In the genomic region with DNA sequence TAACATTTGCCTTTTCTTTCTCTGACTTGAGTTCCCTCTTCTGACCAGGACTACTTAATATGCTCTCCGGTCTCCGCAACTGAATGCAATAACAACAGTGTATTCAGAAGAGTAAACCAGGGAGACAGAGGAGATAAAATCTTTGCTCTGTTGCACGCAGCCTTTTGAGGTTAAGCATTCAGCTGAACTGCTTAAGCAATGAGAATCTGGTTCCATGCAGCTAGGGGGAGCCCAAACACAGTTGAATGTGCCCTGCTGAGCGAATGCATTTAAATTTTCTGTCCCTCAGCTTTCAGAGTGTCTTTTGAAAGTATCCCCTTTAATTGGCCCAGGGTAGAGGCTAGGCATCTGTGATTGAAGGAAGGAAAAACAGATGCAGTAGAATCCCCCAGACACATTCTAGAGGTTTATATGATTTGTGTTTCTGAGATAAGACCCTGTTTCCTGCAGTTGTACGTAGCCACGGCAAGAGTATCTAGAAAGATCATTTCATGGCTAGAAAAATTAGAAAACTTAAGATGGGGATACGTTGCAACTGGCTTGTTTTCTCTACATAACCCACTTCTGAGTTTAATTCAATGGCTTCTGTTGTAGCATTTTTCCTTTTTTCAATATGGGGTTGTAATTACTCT, we compare ENCODE assay signal across 8 cellular contexts.
DNase-seq lines count a peak whose midpoint lies in the region; ATAC-seq and TF ChIP-seq lines count a peak whose summit lies in the region.

No MANE protein-coding gene starts in this region.

- no peaks in the 10 kb centered on the region for H3F3A ChIP-seq in PC-3 (ENCODE audit: low read length, unreplicated experiment)

- CTCF ChIA-PET in activated naive CD4-positive, alpha-beta T cell treated with anti-CD3 and anti-CD28 coated beads for 36 hours (lab: Charles Lee): interaction anchor here (0.6 kb wide), 1 partner anchor 542 kb away, joined by 3 read pairs; no protein-coding TSS in a partner anchor
- CTCF ChIA-PET in PC-3 (lab: Charles Lee): no interaction called here

- H3K4me1 Mint-ChIP-seq in activated naive CD4-positive, alpha-beta T cell treated with anti-CD3 and anti-CD28 coated beads for 36 hours (ENCODE audit: low read depth): no peaks in the 10 kb centered on the region

- no peak overlapping the region for H3K9ac ChIP-seq in KMS-11
- H3K9ac ChIP-seq in PC-3 (ENCODE audit: low read length): no peak overlapping the region

- peak; percentile 56 for DNase-seq in activated naive CD4-positive, alpha-beta T cell treated with anti-CD3 and anti-CD28 coated beads for 36 hours
- no peak for DNase-seq in activated naive CD4-positive, alpha-beta T cell (lab: John Stamatoyannopoulos, UW)
- peak; percentile 29 for DNase-seq in H4 (ENCODE audit: low spot score)
- peak; percentile 72 for DNase-seq in PC-3
- DNase-seq in caudate nucleus (lab: John Stamatoyannopoulos, UW): peak in 56 of 61 donors; percentile 5 to 91 (median 53)
- DNase-seq in kidney tubule cell (ENCODE audit: low spot score): peak; percentile 55
- DNase-seq in substantia nigra (lab: John Stamatoyannopoulos, UW): peak in 45 of 49 donors; percentile 2 to 79 (median 54)

- H3K36me3 ChIP-seq in KMS-11 (ENCODE audit: insufficient read depth) (no peaks in the 10 kb centered on the region), PC-3 (ENCODE audit: low read depth, low read length) (no peaks in the 10 kb centered on the region)

- H3K4me3 ChIP-seq in KMS-11 (IDR thresholded peaks at IDR 0.05; ENCODE audit: insufficient read depth, low read depth, low read length): no peak overlapping the region
- no peak overlapping the region for H3K4me3 ChIP-seq in PC-3 (ENCODE audit: low read length)

- H3K4me1 ChIP-seq in KMS-11 (ENCODE audit: low read depth, poor library complexity, severe bottlenecking) (peaks cover 24% of the 10 kb centered on the region), PC-3 (ENCODE audit: insufficient read depth, low read length) (no peaks in the 10 kb centered on the region)

- peaks cover 20% of the 10 kb centered on the region for H3K27me3 ChIP-seq in KMS-11 (ENCODE audit: insufficient read depth, low read depth)
- peaks cover 51% of the 10 kb centered on the region for H3K27me3 ChIP-seq in PC-3 (ENCODE audit: low read length)

- H3K9me2 ChIP-seq in PC-3 (replicated peaks; ENCODE audit: low read length): no peaks in the 10 kb centered on the region

- no peaks in the 10 kb centered on the region for H3K36me3 Mint-ChIP-seq in activated naive CD4-positive, alpha-beta T cell treated with anti-CD3 and anti-CD28 coated beads for 36 hours (ENCODE audit: low read depth)

- intact Hi-C loops in activated naive CD4-positive, alpha-beta T cell treated with anti-CD3 and anti-CD28 coated beads for 36 hours (cut with micrococcal nuclease): loop anchor here (1.0 to 2.0 kb wide), 5 partner anchors 507 to 1800 kb away; no protein-coding TSS in a partner anchor
- intact Hi-C loops in PC-3 (cut with micrococcal nuclease): loop anchor here (1.0 to 5.0 kb wide), 2 partner anchors 508 to 1798 kb away; no protein-coding TSS in a partner anchor

- H3K9me3 ChIP-seq in PC-3 (ENCODE audit: low read length): no peaks in the 10 kb centered on the region

- no peak overlapping the region for H2AFZ ChIP-seq in KMS-11 (ENCODE audit: low read depth)
- no peak overlapping the region for H2AFZ ChIP-seq in PC-3 (ENCODE audit: low read length)

- BruUV-seq in PC-3 (replicated peaks; lab: Mats Ljungman, UMichigan): no TSS peak

- H3K4me2 ChIP-seq in KMS-11 (no peak overlapping the region), PC-3 (ENCODE audit: low read length) (no peak overlapping the region)

- no peaks in the 10 kb centered on the region for H4K20me1 ChIP-seq in KMS-11 (ENCODE audit: insufficient read depth)
- no peaks in the 10 kb centered on the region for H4K20me1 ChIP-seq in PC-3 (ENCODE audit: low read length)

- POLR2A ChIA-PET in PC-3 (lab: Charles Lee; ENCODE audit: unreplicated experiment): no interaction called here

- H3K27ac ChIP-seq in KMS-11 (no peak overlapping the region), PC-3 (ENCODE audit: low read length) (no peak overlapping the region), caudate nucleus (ENCODE audit: low read depth, low read length) (peak overlapping the region; percentile 36), substantia nigra (ENCODE audit: low read depth, low read length, poor library complexity, severe bottlenecking) (no peak overlapping the region)

- peak; percentile 89 for TF ChIP-seq CTCF in KMS-11 (conservative IDR thresholded peaks at IDR 0.05; ENCODE audit: low read depth, low read length)
- TF ChIP-seq CTCF in PC-3 (conservative IDR thresholded peaks at IDR 0.05; ENCODE audit: low read depth, low read length): peak; percentile 92

- no peak overlapping the region for H3K27ac Mint-ChIP-seq in activated naive CD4-positive, alpha-beta T cell treated with anti-CD3 and anti-CD28 coated beads for 36 hours

- H3K27me3 Mint-ChIP-seq in activated naive CD4-positive, alpha-beta T cell treated with anti-CD3 and anti-CD28 coated beads for 36 hours (ENCODE audit: low read depth): peaks cover 9% of the 10 kb centered on the region

- no peaks in the 10 kb centered on the region for H3K9me3 Mint-ChIP-seq in activated naive CD4-positive, alpha-beta T cell treated with anti-CD3 and anti-CD28 coated beads for 36 hours

- no peaks in the 10 kb centered on the region for H3K79me2 ChIP-seq in KMS-11 (ENCODE audit: insufficient read depth, low read depth)
- H3K79me2 ChIP-seq in PC-3 (ENCODE audit: low read length): no peaks in the 10 kb centered on the region

- no peak overlapping the region for H3K4me3 Mint-ChIP-seq in activated naive CD4-positive, alpha-beta T cell treated with anti-CD3 and anti-CD28 coated beads for 36 hours

- peak; percentile 85 for ATAC-seq in PC-3

Comparison
In these comparisons a context has a peak if more than half of its experiments do, and no peak if none do; other contexts are left out.
1. DNase-seq: peak in activated naive CD4-positive, alpha-beta T cell treated with anti-CD3 and anti-CD28 coated beads for 36 hours (single experiment), H4 (single experiment), PC-3 (single experiment), caudate nucleus (56 of 61), kidney tubule cell (single experiment) and substantia nigra (45 of 49); none in activated naive CD4-positive, alpha-beta T cell (0 of 4).